1 cellular context compared by ENCODE assay signal in genomic region chr18:63271881-63272299, GRCh38.
TF ChIP-seq lines count a peak whose summit lies in the region.

No MANE protein-coding gene starts in this region.

TF ChIP-seq in SK-N-SH, 30 proteins besides CTCF, POLR2A, EP300 and RAD21 (continued from another document):
- TF ChIP-seq USF1 (IDR thresholded peaks at IDR 0.05; ENCODE audit: borderline replicate concordance, low read depth): no peak
